13 cellular contexts compared by ENCODE assay signal in genomic region chrX:150690126-150690525, GRCh38.
DNase-seq lines count a peak whose midpoint lies in the region; TF ChIP-seq lines count a peak whose summit lies in the region.
"Had no signal": no experiment of that assay in that cellular context is flagged by ENCODE, and none has a peak within 500 bp of the region (broad histone marks: within the 10 kb centered on the region; RNA-seq: fewer than 3 reads in every experiment).

No MANE protein-coding gene starts in this region.

- H3K27me3 Mint-ChIP-seq in T-helper 2 cell treated with Interferon-gamma antibody and Interleukin-4, amounts not matched to agents 5 μg/mL and 100 μg/mL, for 36 hours (ENCODE audit: low read depth), result no peaks in the 10 kb centered on the region

- peaks cover 26% of the 10 kb centered on the region for H3K4me1 Mint-ChIP-seq in T-helper 2 cell treated with Interferon-gamma antibody and Interleukin-4, amounts not matched to agents 5 μg/mL and 100 μg/mL, for 36 hours (ENCODE audit: low read depth)

- TF ChIP-seq CTCF in astrocyte of the spinal cord (IDR thresholded peaks at IDR 0.05; ENCODE audit: low read depth, low read length), result no peak
- TF ChIP-seq CTCF in retinal pigment epithelial cell (conservative IDR thresholded peaks at IDR 0.05; ENCODE audit: low read depth, low read length), result no peak

- DNase-seq in T-helper 2 cell treated with Interferon-gamma antibody and Interleukin-4, amounts not matched to agents 5 μg/mL and 100 μg/mL, for 36 hours (ENCODE audit: low spot score), result peak; percentile 6
- DNase-seq in T-helper 2 cell (no peak), NCI-H226 (peak; percentile 92), astrocyte of the spinal cord (ENCODE audit: low read depth, low spot score) (peak; percentile 93), retinal pigment epithelial cell (ENCODE audit: low read depth) (peak; percentile 43), ecto neural progenitor cell (ENCODE audit: low spot score) (no peak), NCI-H526 treated with DMSO at 0.1 percent for 48 hours (lab: John Stamatoyannopoulos, UW) (no peak), activated gamma-delta T cell treated with Interleukin-2 at 50 U/mL for 16 hours (no peak)
- DNase-seq: left ventricle myocardium inferior, NCI-H2107, WERI-Rb-1 had no signal

- no peak overlapping the region for H3K27ac Mint-ChIP-seq in T-helper 2 cell treated with Interferon-gamma antibody and Interleukin-4, amounts not matched to agents 5 μg/mL and 100 μg/mL, for 36 hours

- peaks cover 10% of the 10 kb centered on the region for H3K36me3 Mint-ChIP-seq in T-helper 2 cell treated with Interferon-gamma antibody and Interleukin-4, amounts not matched to agents 5 μg/mL and 100 μg/mL, for 36 hours (ENCODE audit: low read depth)

- in situ Hi-C loops in astrocyte of the spinal cord (cut with HindIII; ENCODE audit: low sequenced_read_pairs), result no loop called here

- no peak overlapping the region for H3K4me3 Mint-ChIP-seq in T-helper 2 cell treated with Interferon-gamma antibody and Interleukin-4, amounts not matched to agents 5 μg/mL and 100 μg/mL, for 36 hours

- H3K4me3 ChIP-seq in astrocyte of the spinal cord (ENCODE audit: low read depth, low read length) (no peak overlapping the region), retinal pigment epithelial cell (ENCODE audit: low read length) (no peak overlapping the region)
- H3K4me3 ChIP-seq: BLaER1 treated with 17β-estradiol and CSF1 and Interleukin-3, amounts not matched to agents 10 nM and 100 nM; left ventricle myocardium inferior; thoracic aorta had no signal

- H3K9me3 Mint-ChIP-seq in T-helper 2 cell treated with Interferon-gamma antibody and Interleukin-4, amounts not matched to agents 5 μg/mL and 100 μg/mL, for 36 hours, result no peaks in the 10 kb centered on the region

Comparison
In these comparisons a context has a peak if more than half of its experiments do, and no peak if none do; other contexts are left out.
1. DNase-seq: peak in T-helper 2 cell treated with Interferon-gamma antibody and Interleukin-4, amounts not matched to agents 5 μg/mL and 100 μg/mL, for 36 hours (single experiment), NCI-H226 (single experiment), astrocyte of the spinal cord (single experiment) and retinal pigment epithelial cell (single experiment); none in T-helper 2 cell (0 of 5), ecto neural progenitor cell (single experiment), NCI-H526 treated with DMSO at 0.1 percent for 48 hours (single experiment) and activated gamma-delta T cell treated with Interleukin-2 at 50 U/mL for 16 hours (single experiment).